ENCODE assay signal across 10 cellular contexts in genomic region chrX:1212532-1212931, GRCh38. TPM values are rescaled to one million over a fixed set of nuclear protein-coding genes. Genes with fewer than 3 reads are reported as not detected.
DNase-seq lines count a peak whose midpoint lies in the region; ATAC-seq and TF ChIP-seq lines count a peak whose summit lies in the region.
"Had no signal": no experiment of that assay in that cellular context is flagged by ENCODE, and none has a peak within 500 bp of the region (broad histone marks: within the 10 kb centered on the region; RNA-seq: fewer than 3 reads in every experiment).

CRLF2 (minus strand) TSS chrX:1212649; CDS start chrX:1212634, 15 bp downstream.

- peak within 1 kb of the TSS in 3 of 8 donors; percentile 15 to 91 (median 54) for H3K27ac Mint-ChIP-seq in CD8-positive, alpha-beta memory T cell
- H3K27ac Mint-ChIP-seq in brain, result peak within 1 kb of the TSS in 1 of 5 experiments; percentile 35

- no peak within 1 kb of the TSS for H3K4me3 ChIP-seq in CD8-positive, alpha-beta memory T cell (ENCODE audit: low read length)
- peak within 1 kb of the TSS; percentile 17 for H3K4me3 ChIP-seq in MG63

- peaks cover 0 to 6% (median 0%) of the 10 kb centered on the region in 3 donors for H3K36me3 Mint-ChIP-seq in CD8-positive, alpha-beta memory T cell
- H3K36me3 Mint-ChIP-seq in brain, result no peaks in the 10 kb centered on the region

- peak within 1 kb of the TSS; percentile 15 to 74 (median 48) for H3K4me3 Mint-ChIP-seq in CD8-positive, alpha-beta memory T cell
- peak within 1 kb of the TSS in 3 of 5 experiments; percentile 19 to 52 (median 37) for H3K4me3 Mint-ChIP-seq in brain

- H3K9me3 ChIP-seq in CD8-positive, alpha-beta memory T cell (ENCODE audit: low read length), result no peaks in the 10 kb centered on the region
- no peaks in the 10 kb centered on the region for H3K9me3 ChIP-seq in MG63
- H3K9me3 ChIP-seq: neutrophil had no signal

- no peaks in the 10 kb centered on the region for H3K36me3 ChIP-seq in CD8-positive, alpha-beta memory T cell (ENCODE audit: insufficient read depth, low read length)
- H3K36me3 ChIP-seq in MG63, result no peaks in the 10 kb centered on the region
- H3K36me3 ChIP-seq: neutrophil had no signal

- H3K27me3 Mint-ChIP-seq in CD8-positive, alpha-beta memory T cell, result peaks cover 10 to 12% of the 10 kb centered on the region in 2 donors
- H3K27me3 Mint-ChIP-seq in brain, result peaks cover 3% of the 10 kb centered on the region

- H3K4me1 Mint-ChIP-seq in CD8-positive, alpha-beta memory T cell, result peaks cover 14 to 30% (median 20%) of the 10 kb centered on the region in 3 donors
- H3K4me1 Mint-ChIP-seq in brain, result peaks cover 18% of the 10 kb centered on the region

- H3K27me3 ChIP-seq in CD8-positive, alpha-beta memory T cell (ENCODE audit: insufficient read depth, low read length, poor library complexity, severe bottlenecking), result no peaks in the 10 kb centered on the region
- H3K27me3 ChIP-seq in MG63, result no peaks in the 10 kb centered on the region

- CTCF ChIA-PET in CD8-positive, alpha-beta memory T cell (lab: Charles Lee), result no interaction called here

- DNase-seq in CD8-positive, alpha-beta memory T cell, result no peak
- DNase-seq in MG63 (peak; percentile 78), NCI-H2227 (lab: John Stamatoyannopoulos, UW; ENCODE audit: unreplicated experiment) (no peak), caudate nucleus (lab: John Stamatoyannopoulos, UW) (no peak), NCI-H1417 (lab: John Stamatoyannopoulos, UW) (no peak)

- ATAC-seq in GM21390 (IDR thresholded peaks at IDR 0.05; ENCODE audit: unreplicated experiment) (peak; percentile 58), HG03439 (IDR thresholded peaks at IDR 0.05; ENCODE audit: unreplicated experiment) (no peak)

- no peak for TF ChIP-seq CTCF in brain (conservative IDR thresholded peaks at IDR 0.05)

- POLR2A ChIA-PET in CD8-positive, alpha-beta memory T cell (lab: Charles Lee), result no interaction called here

- peaks cover 0 to 3% (median 0%) of the 10 kb centered on the region in 5 donors for H3K9me3 Mint-ChIP-seq in CD8-positive, alpha-beta memory T cell
- peaks cover 0 to 72% (median 5%) of the 10 kb centered on the region in 5 experiments for H3K9me3 Mint-ChIP-seq in brain

- peaks cover 8% of the 10 kb centered on the region for H3K4me1 ChIP-seq in CD8-positive, alpha-beta memory T cell (ENCODE audit: insufficient read depth, low read length)

- no peak within 1 kb of the TSS for H3K27ac ChIP-seq in CD8-positive, alpha-beta memory T cell (ENCODE audit: low read depth, low read length)
- H3K27ac ChIP-seq in caudate nucleus (ENCODE audit: low read depth, low read length), result no peak within 1 kb of the TSS
- H3K27ac ChIP-seq: neutrophil had no signal

RNA-seq across cellular contexts. Expression of gene CRLF2, which starts in this region (rescaled TPM):
- total RNA-seq in CD8-positive, alpha-beta memory T cell, result under 1 TPM; 0.13 to 0.22 TPM
- not detected for polyA plus RNA-seq in CD8-positive, alpha-beta memory T cell
- total RNA-seq in MG63 (2014; rRNA removed; shearing (Covaris generic); ENCODE audit: low replicate concordance), result 0.59 and 1.7 TPM in 2 replicates
- polyA plus RNA-seq in brain (ENCODE audit: insufficient read depth, low read depth, low replicate concordance), result not detected
- total RNA-seq: astrocyte had no signal
